13 cellular contexts compared by ENCODE assay signal in the genomic region with DNA sequence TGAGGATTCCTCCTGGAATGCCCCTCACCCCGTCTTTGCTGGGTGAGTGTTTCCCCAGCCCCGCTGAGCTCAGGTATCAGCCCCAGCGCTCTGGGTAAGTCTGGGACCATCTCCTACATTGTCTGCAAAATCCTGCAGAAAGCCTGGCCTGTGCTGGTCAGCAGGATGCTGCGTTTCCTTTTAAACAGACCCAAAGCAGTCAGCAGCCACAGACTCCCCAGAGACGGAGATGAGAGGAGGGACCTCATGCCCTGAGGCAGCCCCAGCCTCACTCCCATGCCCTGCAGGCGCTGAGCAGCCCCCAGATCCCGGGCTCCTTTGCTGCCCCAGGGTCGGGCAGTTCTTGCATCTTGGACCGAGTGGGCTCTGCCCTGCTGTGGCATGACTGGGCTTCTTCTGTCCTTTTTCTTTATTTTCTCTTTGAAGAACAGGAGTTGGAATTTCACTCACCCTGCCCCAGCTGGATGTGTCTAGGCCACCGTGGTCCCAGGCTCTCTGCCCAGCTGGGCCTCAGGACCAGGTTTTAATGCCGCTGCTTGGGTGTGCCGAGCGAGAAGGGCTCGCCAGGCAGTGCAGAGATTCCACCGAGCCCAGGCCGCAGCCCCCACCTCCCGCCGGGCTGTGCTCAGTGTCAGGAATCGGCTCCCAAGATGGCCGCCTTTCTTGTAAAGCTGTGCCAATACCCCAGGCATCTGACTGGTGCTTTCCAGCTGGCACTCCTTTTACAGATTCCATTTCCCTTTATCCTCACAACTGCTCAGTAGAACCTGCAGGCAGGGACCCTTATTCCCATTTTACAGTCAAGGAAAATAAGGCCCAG. TPM values are rescaled to one million over a fixed set of nuclear protein-coding genes. Genes with fewer than 3 reads are reported as not detected.
DNase-seq lines count a peak whose midpoint lies in the region; ATAC-seq and TF ChIP-seq lines count a peak whose summit lies in the region.
"Had no signal": no experiment of that assay in that cellular context is flagged by ENCODE, and none has a peak within 500 bp of the region (broad histone marks: within the 10 kb centered on the region; RNA-seq: fewer than 3 reads in every experiment).

No MANE protein-coding gene starts in this region.

- WGBS in heart left ventricle, 4 donors = 59 to 69% (median 65%) methylated on average over 20 of the region's 20 CpGs

- peak in 3 of 4 donors; percentile 18 to 43 (median 29) for ATAC-seq in heart left ventricle
- ATAC-seq in GM19463 (IDR thresholded peaks at IDR 0.05; ENCODE audit: unreplicated experiment) = no peak
- ATAC-seq: activated T-cell treated with anti-CD3 and anti-CD28 coated beads, Interleukin-2, amount 50 U/mL, for 4 hours; left colon had no signal

- no peak for TF ChIP-seq CTCF in ascending aorta (IDR thresholded peaks at IDR 0.05)
- no peak for TF ChIP-seq CTCF in heart left ventricle (IDR thresholded peaks at IDR 0.05)

- H3K4me3 ChIP-seq in ascending aorta (peak overlapping the region; percentile 16 to 44), heart left ventricle (peak overlapping the region in 1 of 12 donors; percentile 0), skeletal muscle tissue (ENCODE audit: low read length in 3 of 3) (peak overlapping the region; percentile 5 to 45 (median 45))

- H3K4me1 ChIP-seq in ascending aorta (peaks cover 19 to 36% of the 10 kb centered on the region in 2 donors), heart left ventricle (peaks cover 16 to 95% (median 78%) of the 10 kb centered on the region in 12 donors), skeletal muscle tissue (ENCODE audit: control insufficient read depth in 3 of 3, insufficient read depth in 3 of 3, low read length in 3 of 3) (peaks cover 61 to 75% (median 62%) of the 10 kb centered on the region in 3 donors)

- H3K36me3 ChIP-seq in ascending aorta = no peaks in the 10 kb centered on the region
- H3K36me3 ChIP-seq in heart left ventricle = no peaks in the 10 kb centered on the region
- no peaks in the 10 kb centered on the region for H3K36me3 ChIP-seq in skeletal muscle tissue (ENCODE audit: control insufficient read depth in 3 of 3, insufficient read depth in 3 of 3, low read length in 3 of 3)

- H3K27ac ChIP-seq in ascending aorta (peak overlapping the region; percentile 79 to 88), heart left ventricle (peak overlapping the region; percentile 52 to 90 (median 72)), skeletal muscle tissue (ENCODE audit: low read depth, low read length) (peak overlapping the region; percentile 74)

- H3K9ac ChIP-seq in skeletal muscle tissue (ENCODE audit: low read depth in 1 of 3, low read length in 3 of 3) = peak overlapping the region in 2 of 3 donors; percentile 34 to 73

- TF ChIP-seq POLR2A in heart left ventricle (IDR thresholded peaks at IDR 0.05) = no peak

- DNase-seq in ELR (ENCODE audit: low read depth) (peak; percentile 52), ascending aorta (ENCODE audit: low spot score in 2 of 2) (peak in 1 of 2 donors; percentile 84), heart left ventricle (peak in 2 of 5 donors; percentile 32 to 63), ecto neural progenitor cell (ENCODE audit: low spot score) (no peak), posterior vena cava (ENCODE audit: low spot score) (no peak), SK-N-DZ (ENCODE audit: low spot score) (no peak)
- DNase-seq: activated T-cell treated with anti-CD3 and anti-CD28 coated beads, Interleukin-2, amount 50 U/mL, for 4 hours; Caco-2; H9; left colon; stimulated activated CD4-positive, alpha-beta T cell treated with anti-CD3 and anti-CD28 coated beads, Interleukin-15, amount 100 ng/mL, for 24 hours had no signal

- no peaks in the 10 kb centered on the region for H3K9me3 ChIP-seq in ascending aorta
- no peaks in the 10 kb centered on the region for H3K9me3 ChIP-seq in heart left ventricle
- no peaks in the 10 kb centered on the region for H3K9me3 ChIP-seq in skeletal muscle tissue (ENCODE audit: control insufficient read depth in 3 of 3, low read length in 3 of 3)
- H3K9me3 ChIP-seq: Caco-2 had no signal

- H3K27me3 ChIP-seq in ascending aorta (no peaks in the 10 kb centered on the region), heart left ventricle (no peaks in the 10 kb centered on the region), skeletal muscle tissue (ENCODE audit: control insufficient read depth in 3 of 3, insufficient read depth in 3 of 3, low read length in 3 of 3) (no peaks in the 10 kb centered on the region)

- intact Hi-C loops in ascending aorta (cut with DNase I) = loop anchor here (1.0 to 5.0 kb wide), 6 partner anchors 44 to 847 kb away; partner anchors contain the start of genes ADAM17, CYS1, HPCAL1 and ODC1
- intact Hi-C loops in heart left ventricle (cut with DNase I) = loop anchor here in 8 of 10 donors (5.0 to 10.0 kb wide), 10 partner anchors 70 to 282 kb away; partner anchors contain the start of genes HPCAL1 (in 4 of the 8) and RRM2 (in 1 of the 8)
- intact Hi-C loops in posterior vena cava (cut with DNase I) = loop anchor here in 1 of 2 donors (5.0 kb wide), 1 partner anchor 102 kb away; the partner anchor contains the start of gene HPCAL1

RNA-seq across cellular contexts. Expression of gene ODC1, which starts 43.6 kb away (rescaled TPM):
- total RNA-seq in ascending aorta (82.8 TPM), heart left ventricle (10 to 100 TPM; 28.6 to 77.6 (median 48.2) TPM), skeletal muscle tissue (99.7 TPM), posterior vena cava (10 to 100 TPM; 51.7 to 67.6 TPM)
- polyA plus RNA-seq in heart left ventricle = 100 to 1,000 TPM in 1 of 2 donors, 1 to 10 TPM in 1; 6.1 to 103 TPM
- 478 and 500 TPM in 2 replicates for polyA plus RNA-seq in SK-N-DZ (2014; cell fraction: cytosol; rRNA removed)
- 342 and 350 TPM in 2 replicates for polyA plus RNA-seq in SK-N-DZ (2014; cell fraction: nucleus; rRNA removed)
